10 cellular contexts compared by ENCODE assay signal in the genomic region with DNA sequence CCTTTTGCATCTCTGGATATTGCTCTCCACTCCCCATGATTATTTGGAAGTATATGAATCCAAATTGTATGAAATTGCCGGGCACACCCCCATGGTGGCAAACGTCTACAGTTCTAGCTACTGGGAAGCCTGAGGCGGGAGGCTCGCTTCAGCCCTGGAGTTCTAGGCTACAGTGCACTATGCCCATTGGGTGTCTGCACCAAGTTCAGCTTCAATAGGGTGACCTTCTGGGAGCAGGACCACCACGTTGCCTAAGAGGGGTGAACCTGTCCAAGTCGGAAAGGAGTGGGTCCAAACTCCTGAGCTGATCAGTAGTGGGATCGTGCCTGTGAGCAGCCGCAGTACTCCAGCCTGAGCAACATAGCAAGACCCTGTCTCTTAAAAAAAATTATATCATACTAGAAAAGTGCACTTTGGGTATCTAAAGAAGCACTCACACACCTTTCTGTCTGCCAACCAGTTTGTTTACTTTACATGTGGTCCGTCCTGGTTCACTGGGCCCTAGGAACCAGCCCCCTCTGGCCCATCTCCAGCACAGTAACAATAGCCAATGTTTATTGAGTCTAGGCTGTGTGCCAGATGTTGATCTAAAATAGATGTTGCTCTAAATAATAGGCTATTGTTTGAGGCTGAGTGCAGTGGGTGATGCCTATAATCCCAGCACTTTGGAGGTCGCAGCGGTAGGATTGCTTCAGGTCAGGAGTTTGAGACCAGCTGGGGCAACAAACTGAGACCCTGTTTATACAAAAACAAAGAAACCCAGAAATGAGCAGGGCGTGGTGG. TPM values are rescaled to one million over a fixed set of nuclear protein-coding genes. Genes with fewer than 3 reads are reported as not detected.
DNase-seq lines count a peak whose midpoint lies in the region; ATAC-seq and TF ChIP-seq lines count a peak whose summit lies in the region.
"Had no signal": no experiment of that assay in that cellular context is flagged by ENCODE, and none has a peak within 500 bp of the region (broad histone marks: within the 10 kb centered on the region; RNA-seq: fewer than 3 reads in every experiment).

No MANE protein-coding gene starts in this region.

- H3K4me3 Mint-ChIP-seq in mesothelial cell of epicardium, result no peak overlapping the region
- H3K4me3 Mint-ChIP-seq: activated naive CD8-positive, alpha-beta T cell treated with anti-CD3 and anti-CD28 coated beads for 36 hours had no signal

- H3K27ac ChIP-seq in angular gyrus (ENCODE audit: low read depth, low read length), result peak overlapping the region; percentile 87

- TF ChIP-seq CTCF in mesothelial cell of epicardium (IDR thresholded peaks at IDR 0.05; ENCODE audit: unreplicated experiment), result no peak

- no peaks in the 10 kb centered on the region for H3K36me3 Mint-ChIP-seq in mesothelial cell of epicardium
- H3K36me3 Mint-ChIP-seq: activated naive CD8-positive, alpha-beta T cell treated with anti-CD3 and anti-CD28 coated beads for 36 hours had no signal

- ATAC-seq in GM18517 (IDR thresholded peaks at IDR 0.05; ENCODE audit: unreplicated experiment) (no peak), HG03571 (IDR thresholded peaks at IDR 0.05; ENCODE audit: unreplicated experiment) (no peak)

- H3K4me1 Mint-ChIP-seq in mesothelial cell of epicardium, result peaks cover 2% of the 10 kb centered on the region

- peaks cover 9% of the 10 kb centered on the region for H3K9me3 Mint-ChIP-seq in mesothelial cell of epicardium
- H3K9me3 Mint-ChIP-seq: activated naive CD8-positive, alpha-beta T cell treated with anti-CD3 and anti-CD28 coated beads for 36 hours had no signal

- no peak overlapping the region for H3K27ac Mint-ChIP-seq in mesothelial cell of epicardium
- H3K27ac Mint-ChIP-seq: activated naive CD8-positive, alpha-beta T cell treated with anti-CD3 and anti-CD28 coated beads for 36 hours; progenitor cell of endocrine pancreas had no signal

- DNase-seq in Ammon's horn (ENCODE audit: low spot score) (peak; percentile 81), NCI-H1694 treated with DMSO at 0.1 percent for 48 hours (lab: John Stamatoyannopoulos, UW) (peak; percentile 5), kidney tubule cell (ENCODE audit: low spot score) (peak; percentile 79), mesothelial cell of epicardium (ENCODE audit: low spot score in 2 of 2, unreplicated experiment in 2 of 2) (no peak), SW 1271 (lab: John Stamatoyannopoulos, UW) (no peak)
- DNase-seq: activated naive CD8-positive, alpha-beta T cell treated with anti-CD3 and anti-CD28 coated beads for 36 hours had no signal

- H3K27me3 Mint-ChIP-seq in mesothelial cell of epicardium (ENCODE audit: low read depth), result peaks cover 18% of the 10 kb centered on the region
- H3K27me3 Mint-ChIP-seq: activated naive CD8-positive, alpha-beta T cell treated with anti-CD3 and anti-CD28 coated beads for 36 hours had no signal

RNA-seq across cellular contexts. Expression of gene KAT5, which starts 16.4 kb away (rescaled TPM):
- total RNA-seq in mesothelial cell of epicardium, result 72.0 to 77.8 TPM (median 77.1 TPM) in 3 replicates

RNA-seq across cellular contexts. Expression of gene RNASEH2C, which starts 24.9 kb away (rescaled TPM):
- 41.8 to 45.0 TPM (median 42.4 TPM) in 3 replicates for total RNA-seq in mesothelial cell of epicardium

RNA-seq across cellular contexts. Expression of gene RELA, which starts 32.9 kb away (rescaled TPM):
- 95.6 to 98.8 TPM (median 96.8 TPM) in 3 replicates for total RNA-seq in mesothelial cell of epicardium

RNA-seq across cellular contexts. Expression of gene SIPA1, which starts 57.7 kb away (rescaled TPM):
- 37.1 to 42.9 TPM (median 37.5 TPM) in 3 replicates for total RNA-seq in mesothelial cell of epicardium

Comparison
In these comparisons a context has a peak if more than half of its experiments do, and no peak if none do; other contexts are left out.
1. DNase-seq: peak in Ammon's horn (single experiment), NCI-H1694 treated with DMSO at 0.1 percent for 48 hours (single experiment) and kidney tubule cell (single experiment); none in mesothelial cell of epicardium (0 of 2) and SW 1271 (0 of 2).